Comparison of ENCODE assay signal across 32 cellular contexts in the genomic region with DNA sequence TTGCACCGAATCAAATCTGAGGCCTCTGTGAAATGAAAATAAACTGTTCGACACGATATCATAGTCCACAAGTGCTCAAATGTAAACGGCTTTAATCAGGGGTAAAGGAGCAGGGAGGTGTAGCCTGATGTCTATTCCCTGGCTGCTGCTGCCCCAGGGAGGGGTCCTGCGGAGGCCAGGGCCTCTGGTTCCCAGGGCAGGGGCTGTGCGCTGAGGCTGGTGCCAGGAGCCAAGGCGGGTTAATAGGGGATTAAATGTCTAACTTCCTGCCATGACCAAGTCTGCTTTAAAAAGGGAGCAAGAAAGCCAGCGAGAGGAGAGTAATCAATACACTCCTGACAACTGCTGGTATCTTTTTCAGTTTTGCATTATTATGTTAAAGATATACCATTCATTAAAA. TPM values are rescaled to one million over a fixed set of nuclear protein-coding genes. Genes with fewer than 3 reads are reported as not detected.
"Had no signal": no experiment of that assay in that cellular context is flagged by ENCODE, and none has a peak within 500 bp of the region (broad histone marks: within the 10 kb centered on the region; RNA-seq: fewer than 3 reads in every experiment).

No MANE protein-coding gene starts in this region.

- ATAC-seq: activated CD8-positive, alpha-beta T cell treated with anti-CD3 and anti-CD28 coated beads for 36 hours; activated T-cell treated with anti-CD3 and anti-CD28 coated beads, Interleukin-2, amount 50 U/mL, for 4 hours; activated T-helper 17 cell treated with anti-CD3 and anti-CD28 coated beads, Interleukin-2, amount 50 U/mL, for 72 hours; gastroesophageal sphincter; heart right ventricle; WTC11 had no signal

- H3K9me3 ChIP-seq: esophagus squamous epithelium, gastroesophageal sphincter, heart right ventricle had no signal

- H3K27me3 ChIP-seq: brain microvascular endothelial cell, esophagus squamous epithelium had no signal

- DNase-seq: activated CD4-positive, alpha-beta T cell treated with anti-CD3 and anti-CD28 coated beads for 48 hours; activated CD4-positive, alpha-beta T cell treated with anti-CD3 and anti-CD28 coated beads, Interleukin-2, amount 50 U/mL, for 1 hour; activated CD4-positive, alpha-beta T cell treated with anti-CD3 and anti-CD28 coated beads, Interleukin-2, amount 50 U/mL, for 48 hours; activated CD8-positive, alpha-beta memory T cell treated with anti-CD3 and anti-CD28 coated beads for 24 hours; activated CD8-positive, alpha-beta T cell treated with anti-CD3 and anti-CD28 coated beads for 36 hours; activated effector memory CD4-positive, alpha-beta T cell treated with Interleukin-2 at 50 U/mL for 16 hours; activated gamma-delta T cell treated with Interleukin-2 at 50 U/mL for 16 hours; activated naive CD4-positive, alpha-beta T cell treated with anti-CD3 and anti-CD28 coated beads, Interleukin-2, amount 50 U/mL, for 16 hours; activated naive CD4-positive, alpha-beta T cell treated with Interleukin-2 at 50 U/mL for 16 hours; activated T-cell treated with anti-CD3 and anti-CD28 coated beads, Interleukin-2, amount 50 U/mL, for 4 hours; amniotic stem cell; anterior cingulate cortex; brain microvascular endothelial cell; caudate nucleus; cortex of kidney; dermis blood vessel endothelial cell; effector CD8-positive, alpha-beta T cell; esophagus squamous epithelium; foreskin melanocyte; heart right ventricle; T-helper 2 cell had no signal

- H3K4me3 ChIP-seq: esophagus squamous epithelium, gastroesophageal sphincter, heart right ventricle had no signal

- H3K36me3 ChIP-seq: brain microvascular endothelial cell, esophagus squamous epithelium, gastroesophageal sphincter, heart right ventricle had no signal

- H3K27ac ChIP-seq: brain microvascular endothelial cell, epithelial cell of prostate, esophagus squamous epithelium, gastroesophageal sphincter, heart right ventricle had no signal

- H3K4me1 ChIP-seq: esophagus squamous epithelium, gastroesophageal sphincter, heart right ventricle had no signal

RNA-seq across cellular contexts. Expression of gene ZNF536, which starts 59.4 kb away (rescaled TPM):
- total RNA-seq: activated CD8-positive, alpha-beta T cell treated with anti-CD3 and anti-CD28 coated beads for 36 hours; activated T-cell treated with anti-CD3 and anti-CD28 coated beads, Interleukin-2, amount 50 U/mL, for 4 hours; activated T-helper 17 cell treated with anti-CD3 and anti-CD28 coated beads, Interleukin-2, amount 50 U/mL, for 72 hours; bronchial epithelial cell; chondrocyte; dermis blood vessel endothelial cell; endothelial cell of umbilical vein; fibroblast of villous mesenchyme; glomerular endothelial cell; T-helper 1 cell treated with Interleukin-12 subunit alpha and Interleukin-12 subunit beta and Interleukin-4 antibody, amounts not matched to agents 30 ng/mL and 1 ng/mL, for 36 hours had no signal
- polyA plus RNA-seq: endothelial cell of umbilical vein, fibroblast of lung had no signal
